Comparison of ENCODE assay signal across 1 cellular context in the genomic region with DNA sequence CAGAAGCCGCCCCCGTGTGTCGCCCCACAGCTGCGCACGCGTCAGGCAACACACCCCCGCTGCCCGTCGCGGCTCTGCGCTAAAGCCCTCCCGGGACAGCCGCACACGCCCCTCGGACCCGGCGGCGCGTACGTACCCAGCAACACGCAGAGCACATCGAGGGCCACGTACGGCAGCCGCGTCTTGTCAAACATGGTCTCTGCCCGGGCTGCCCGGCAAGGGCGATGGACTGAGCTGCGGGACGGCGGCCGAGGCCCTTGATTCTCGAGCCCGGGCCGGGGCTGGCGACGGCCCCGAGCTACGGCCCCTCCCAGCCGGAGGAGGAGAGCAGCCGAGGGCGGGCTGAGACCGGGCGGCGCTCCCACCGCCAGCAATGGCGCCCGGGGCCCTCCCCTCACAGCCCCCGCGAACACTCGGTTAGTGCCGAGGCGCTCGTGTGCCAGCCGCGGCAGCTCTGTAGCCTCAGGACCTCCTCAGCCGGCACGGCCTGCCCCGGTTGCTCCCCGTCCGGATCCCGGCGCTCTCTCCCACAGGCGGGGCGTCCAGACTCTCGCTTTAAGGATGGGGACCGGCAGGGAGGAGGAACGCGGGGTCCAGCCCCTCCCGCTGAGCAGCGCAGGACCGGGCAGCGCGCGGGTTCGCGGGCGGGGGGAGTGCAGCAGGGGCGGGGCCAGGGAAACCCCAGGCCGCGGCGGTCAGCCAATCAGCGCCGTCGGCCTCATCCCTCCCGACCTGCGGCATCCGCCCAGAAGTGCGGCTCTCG.
TF ChIP-seq lines count a peak whose summit lies in the region.

A gene (minus strand): TSS at position 529 of the 763 bp plus-strand sequence. CDS start 335 bp downstream, at position 194.

TF ChIP-seq in HepG2, 621 proteins besides CTCF, POLR2A, EP300 and RAD21 (continued from another document and continues in another):
- TF ChIP-seq HOXD1 (CRISPR knock-in tag; IDR thresholded peaks at IDR 0.05) (0 out of 2 replicates have a peak, but pooled peaks have one; percentile 64), ARID2 (CRISPR knock-in tag; IDR thresholded peaks at IDR 0.05; ENCODE audit: borderline replicate concordance) (peak; percentile 81; the same call in 1 of the 2 replicates), CAMTA2 (CRISPR knock-in tag; IDR thresholded peaks at IDR 0.05; ENCODE audit: borderline replicate concordance) (peak; percentile 53; the same call in 1 of the 2 replicates), MEIS2 (CRISPR knock-in tag; IDR thresholded peaks at IDR 0.05) (peak; percentile 56), NFYC (CRISPR knock-in tag; IDR thresholded peaks at IDR 0.05) (peak; percentile 78), ZNF335 (CRISPR knock-in tag; IDR thresholded peaks at IDR 0.05) (no peak; the same call in 1 of the 2 replicates), ZNF724P (CRISPR knock-in tag; IDR thresholded peaks at IDR 0.05; ENCODE audit: borderline replicate concordance) (0 out of 2 replicates have a peak, but pooled peaks have one; percentile 11), RXRB (CRISPR knock-in tag; IDR thresholded peaks at IDR 0.05; ENCODE audit: borderline replicate concordance) (0 out of 2 replicates have a peak, but pooled peaks have one; percentile 47), MEF2D (CRISPR knock-in tag; IDR thresholded peaks at IDR 0.05) (no peak), TMF1 (CRISPR knock-in tag; IDR thresholded peaks at IDR 0.05; ENCODE audit: low read depth) (peak; percentile 63; the same call in 1 of the 2 replicates), LCORL (IDR thresholded peaks at IDR 0.05) (no peak), LCORL (CRISPR knock-in tag; IDR thresholded peaks at IDR 0.05) (peak; percentile 16; the same call in 1 of the 2 replicates), ZNF678 (CRISPR knock-in tag; IDR thresholded peaks at IDR 0.05) (no peak), ZNF775 (CRISPR knock-in tag; IDR thresholded peaks at IDR 0.05; ENCODE audit: borderline replicate concordance) (no peak; the same call in 1 of the 2 replicates), TAF15 (IDR thresholded peaks at IDR 0.05; ENCODE audit: low read depth, low read length, poor library complexity, severe bottlenecking) (no peak), ZNF776 (CRISPR knock-in tag; IDR thresholded peaks at IDR 0.05) (peak; percentile 81; the same call in 1 of the 2 replicates), DNMT1 (CRISPR knock-in tag; IDR thresholded peaks at IDR 0.05) (peak; percentile 82; the same call in 1 of the 2 replicates), CBX1 (IDR thresholded peaks at IDR 0.05; ENCODE audit: low read depth) (peak; percentile 79), MXI1 (IDR thresholded peaks at IDR 0.05; ENCODE audit: borderline replicate concordance, low read depth, low read length) (peak; percentile 31; the same call in 1 of the 3 replicates), ZNF24 (IDR thresholded peaks at IDR 0.05) (no peak), GFI1 (CRISPR knock-in tag; IDR thresholded peaks at IDR 0.05; ENCODE audit: borderline replicate concordance) (no peak; the same call in 1 of the 2 replicates), EED (CRISPR knock-in tag; IDR thresholded peaks at IDR 0.05) (peak; percentile 89; the same call in 1 of the 2 replicates), ARNT2 (CRISPR knock-in tag; IDR thresholded peaks at IDR 0.05; ENCODE audit: low read depth) (peak; percentile 76), POGZ (CRISPR knock-in tag; IDR thresholded peaks at IDR 0.05) (peak; percentile 45; the same call in 1 of the 2 replicates), KLF6 (CRISPR knock-in tag; IDR thresholded peaks at IDR 0.05) (peak; percentile 15; the same call in 1 of the 2 replicates), ZNF484 (CRISPR knock-in tag; IDR thresholded peaks at IDR 0.05; ENCODE audit: borderline replicate concordance, low read depth) (peak; percentile 64; the same call in 1 of the 2 replicates), HNF4G (IDR thresholded peaks at IDR 0.05; ENCODE audit: borderline replicate concordance, low read depth, low read length) (no peak), HNF4G (CRISPR knock-in tag; IDR thresholded peaks at IDR 0.05; ENCODE audit: borderline replicate concordance, low read depth) (no peak), ZNF430 (CRISPR knock-in tag; IDR thresholded peaks at IDR 0.05) (peak; percentile 75), MXD4 (CRISPR knock-in tag; IDR thresholded peaks at IDR 0.05) (peak; percentile 15; the same call in 1 of the 2 replicates), HOXA5 (CRISPR knock-in tag; IDR thresholded peaks at IDR 0.05) (0 out of 2 replicates have a peak, but pooled peaks have one; percentile 52), HHEX (CRISPR knock-in tag; IDR thresholded peaks at IDR 0.05) (no peak), NFYB (CRISPR knock-in tag; IDR thresholded peaks at IDR 0.05) (peak; percentile 86), MZF1 (CRISPR knock-in tag; IDR thresholded peaks at IDR 0.05; ENCODE audit: borderline replicate concordance) (0 out of 2 replicates have a peak, but pooled peaks have one; percentile 51), NFKB2 (CRISPR knock-in tag; IDR thresholded peaks at IDR 0.05; ENCODE audit: borderline replicate concordance) (peak; percentile 30; the same call in 1 of the 2 replicates), CHD2 (IDR thresholded peaks at IDR 0.05; ENCODE audit: low read depth, low read length) (no peak), NFIB (CRISPR knock-in tag; IDR thresholded peaks at IDR 0.05; ENCODE audit: borderline replicate concordance) (no peak), ZNF780A (CRISPR knock-in tag; IDR thresholded peaks at IDR 0.05) (no peak), NR2C2 (CRISPR knock-in tag; IDR thresholded peaks at IDR 0.05; ENCODE audit: borderline replicate concordance) (peak; percentile 40), MED1 (CRISPR knock-in tag; IDR thresholded peaks at IDR 0.05) (peak; percentile 38; the same call in 1 of the 2 replicates), MAFG (CRISPR knock-in tag; IDR thresholded peaks at IDR 0.05) (no peak), ZNF589 (CRISPR knock-in tag; conservative IDR thresholded peaks at IDR 0.05) (peak; percentile 70; the same call in 1 of the 2 replicates), RCOR2 (CRISPR knock-in tag; IDR thresholded peaks at IDR 0.05) (no peak), SRF (IDR thresholded peaks at IDR 0.05; ENCODE audit: low read depth, low read length) (no peak), ETV6 (CRISPR knock-in tag; conservative IDR thresholded peaks at IDR 0.05) (peak; percentile 48; the same call in 1 of the 2 replicates), HNRNPLL (IDR thresholded peaks at IDR 0.05; ENCODE audit: low read depth, low read length, poor library complexity, severe bottlenecking) (peak; percentile 94), MYC (CRISPR knock-in tag; IDR thresholded peaks at IDR 0.05; ENCODE audit: borderline replicate concordance) (peak; percentile 61; the same call in 1 of the 2 replicates), KDM5B (CRISPR knock-in tag; IDR thresholded peaks at IDR 0.05; ENCODE audit: borderline replicate concordance) (peak; percentile 86), ZBTB7A (CRISPR knock-in tag; IDR thresholded peaks at IDR 0.05) (peak; percentile 60), HES4 (CRISPR knock-in tag; IDR thresholded peaks at IDR 0.05; ENCODE audit: borderline replicate concordance) (peak; percentile 96)
- TF ChIP-seq, protein P1, sequence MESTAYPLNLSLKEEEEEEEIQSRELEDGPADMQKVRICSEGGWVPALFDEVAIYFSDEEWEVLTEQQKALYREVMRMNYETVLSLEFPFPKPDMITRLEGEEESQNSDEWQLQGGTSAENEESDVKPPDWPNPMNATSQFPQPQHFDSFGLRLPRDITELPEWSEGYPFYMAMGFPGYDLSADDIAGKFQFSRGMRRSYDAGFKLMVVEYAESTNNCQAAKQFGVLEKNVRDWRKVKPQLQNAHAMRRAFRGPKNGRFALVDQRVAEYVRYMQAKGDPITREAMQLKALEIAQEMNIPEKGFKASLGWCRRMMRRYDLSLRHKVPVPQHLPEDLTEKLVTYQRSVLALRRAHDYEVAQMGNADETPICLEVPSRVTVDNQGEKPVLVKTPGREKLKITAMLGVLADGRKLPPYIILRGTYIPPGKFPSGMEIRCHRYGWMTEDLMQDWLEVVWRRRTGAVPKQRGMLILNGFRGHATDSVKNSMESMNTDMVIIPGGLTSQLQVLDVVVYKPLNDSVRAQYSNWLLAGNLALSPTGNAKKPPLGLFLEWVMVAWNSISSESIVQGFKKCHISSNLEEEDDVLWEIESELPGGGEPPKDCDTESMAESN (CRISPR knock-in tag; conservative IDR thresholded peaks at IDR 0.05), result peak; percentile 89
- TF ChIP-seq, protein P2, sequence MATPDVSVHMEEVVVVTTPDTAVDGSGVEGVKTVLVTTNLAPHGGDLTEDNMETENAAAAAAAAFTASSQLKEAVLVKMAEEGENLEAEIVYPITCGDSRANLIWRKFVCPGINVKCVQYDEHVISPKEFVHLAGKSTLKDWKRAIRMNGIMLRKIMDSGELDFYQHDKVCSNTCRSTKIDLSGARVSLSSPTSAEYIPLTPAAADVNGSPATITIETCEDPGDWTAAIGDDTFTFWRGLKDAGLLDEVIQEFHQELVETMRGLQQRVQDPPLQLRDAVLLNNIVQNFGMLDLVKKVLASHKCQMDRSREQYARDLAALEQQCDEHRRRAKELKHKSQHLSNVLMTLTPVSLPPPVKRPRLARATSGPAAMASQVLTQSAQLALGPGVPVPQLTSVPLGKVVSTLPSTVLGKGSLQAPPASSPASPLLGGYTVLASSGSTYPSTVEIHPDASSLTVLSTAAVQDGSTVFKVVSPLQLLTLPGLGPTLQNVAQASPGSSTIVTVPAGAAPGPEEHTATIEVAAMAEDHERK (CRISPR knock-in tag; IDR thresholded peaks at IDR 0.05; ENCODE audit: low read depth), result peak; percentile 58; the same call in 1 of the 2 replicates
- TF ChIP-seq, protein P3, sequence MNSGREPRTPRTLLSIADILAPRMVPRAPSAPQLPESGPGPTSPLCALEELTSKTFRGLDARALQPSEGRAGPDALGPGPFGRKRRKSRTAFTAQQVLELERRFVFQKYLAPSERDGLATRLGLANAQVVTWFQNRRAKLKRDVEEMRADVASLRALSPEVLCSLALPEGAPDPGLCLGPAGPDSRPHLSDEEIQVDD (CRISPR knock-in tag; IDR thresholded peaks at IDR 0.05; ENCODE audit: borderline replicate concordance), result peak; percentile 78; the same call in 1 of the 2 replicates
- TF ChIP-seq, protein P4, sequence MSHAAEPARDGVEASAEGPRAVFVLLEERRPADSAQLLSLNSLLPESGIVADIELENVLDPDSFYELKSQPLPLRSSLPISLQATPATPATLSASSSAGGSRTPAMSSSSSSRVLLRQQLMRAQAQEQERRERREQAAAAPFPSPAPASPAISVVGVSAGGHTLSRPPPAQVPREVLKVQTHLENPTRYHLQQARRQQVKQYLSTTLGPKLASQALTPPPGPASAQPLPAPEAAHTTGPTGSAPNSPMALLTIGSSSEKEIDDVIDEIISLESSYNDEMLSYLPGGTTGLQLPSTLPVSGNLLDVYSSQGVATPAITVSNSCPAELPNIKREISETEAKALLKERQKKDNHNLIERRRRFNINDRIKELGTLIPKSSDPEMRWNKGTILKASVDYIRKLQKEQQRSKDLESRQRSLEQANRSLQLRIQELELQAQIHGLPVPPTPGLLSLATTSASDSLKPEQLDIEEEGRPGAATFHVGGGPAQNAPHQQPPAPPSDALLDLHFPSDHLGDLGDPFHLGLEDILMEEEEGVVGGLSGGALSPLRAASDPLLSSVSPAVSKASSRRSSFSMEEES (CRISPR knock-in tag; IDR thresholded peaks at IDR 0.05), result no peak
- TF ChIP-seq, protein P5, sequence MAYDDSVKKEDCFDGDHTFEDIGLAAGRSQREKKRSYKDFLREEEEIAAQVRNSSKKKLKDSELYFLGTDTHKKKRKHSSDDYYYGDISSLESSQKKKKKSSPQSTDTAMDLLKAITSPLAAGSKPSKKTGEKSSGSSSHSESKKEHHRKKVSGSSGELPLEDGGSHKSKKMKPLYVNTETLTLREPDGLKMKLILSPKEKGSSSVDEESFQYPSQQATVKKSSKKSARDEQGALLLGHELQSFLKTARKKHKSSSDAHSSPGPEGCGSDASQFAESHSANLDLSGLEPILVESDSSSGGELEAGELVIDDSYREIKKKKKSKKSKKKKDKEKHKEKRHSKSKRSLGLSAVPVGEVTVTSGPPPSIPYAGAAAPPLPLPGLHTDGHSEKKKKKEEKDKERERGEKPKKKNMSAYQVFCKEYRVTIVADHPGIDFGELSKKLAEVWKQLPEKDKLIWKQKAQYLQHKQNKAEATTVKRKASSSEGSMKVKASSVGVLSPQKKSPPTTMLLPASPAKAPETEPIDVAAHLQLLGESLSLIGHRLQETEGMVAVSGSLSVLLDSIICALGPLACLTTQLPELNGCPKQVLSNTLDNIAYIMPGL (CRISPR knock-in tag; IDR thresholded peaks at IDR 0.05; ENCODE audit: borderline replicate concordance in 1 of 2, low read depth in 1 of 2), result peak; percentile 65 to 78; a peak in 3 of 4 replicates
- TF ChIP-seq, protein P6, sequence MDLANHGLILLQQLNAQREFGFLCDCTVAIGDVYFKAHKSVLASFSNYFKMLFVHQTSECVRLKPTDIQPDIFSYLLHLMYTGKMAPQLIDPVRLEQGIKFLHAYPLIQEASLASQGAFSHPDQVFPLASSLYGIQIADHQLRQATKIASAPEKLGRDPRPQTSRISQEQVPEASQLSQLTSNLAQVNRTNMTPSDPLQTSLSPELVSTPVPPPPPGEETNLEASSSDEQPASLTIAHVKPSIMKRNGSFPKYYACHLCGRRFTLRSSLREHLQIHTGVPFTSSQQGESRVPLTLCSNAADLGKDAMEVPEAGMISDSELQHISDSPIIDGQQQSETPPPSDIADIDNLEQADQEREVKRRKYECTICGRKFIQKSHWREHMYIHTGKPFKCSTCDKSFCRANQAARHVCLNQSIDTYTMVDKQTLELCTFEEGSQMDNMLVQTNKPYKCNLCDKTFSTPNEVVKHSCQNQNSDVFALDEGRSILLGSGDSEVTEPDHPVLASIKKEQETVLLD (CRISPR knock-in tag; IDR thresholded peaks at IDR 0.05; ENCODE audit: low read depth), result peak; percentile 53; the same call in 1 of the 2 replicates
- TF ChIP-seq, protein P7, sequence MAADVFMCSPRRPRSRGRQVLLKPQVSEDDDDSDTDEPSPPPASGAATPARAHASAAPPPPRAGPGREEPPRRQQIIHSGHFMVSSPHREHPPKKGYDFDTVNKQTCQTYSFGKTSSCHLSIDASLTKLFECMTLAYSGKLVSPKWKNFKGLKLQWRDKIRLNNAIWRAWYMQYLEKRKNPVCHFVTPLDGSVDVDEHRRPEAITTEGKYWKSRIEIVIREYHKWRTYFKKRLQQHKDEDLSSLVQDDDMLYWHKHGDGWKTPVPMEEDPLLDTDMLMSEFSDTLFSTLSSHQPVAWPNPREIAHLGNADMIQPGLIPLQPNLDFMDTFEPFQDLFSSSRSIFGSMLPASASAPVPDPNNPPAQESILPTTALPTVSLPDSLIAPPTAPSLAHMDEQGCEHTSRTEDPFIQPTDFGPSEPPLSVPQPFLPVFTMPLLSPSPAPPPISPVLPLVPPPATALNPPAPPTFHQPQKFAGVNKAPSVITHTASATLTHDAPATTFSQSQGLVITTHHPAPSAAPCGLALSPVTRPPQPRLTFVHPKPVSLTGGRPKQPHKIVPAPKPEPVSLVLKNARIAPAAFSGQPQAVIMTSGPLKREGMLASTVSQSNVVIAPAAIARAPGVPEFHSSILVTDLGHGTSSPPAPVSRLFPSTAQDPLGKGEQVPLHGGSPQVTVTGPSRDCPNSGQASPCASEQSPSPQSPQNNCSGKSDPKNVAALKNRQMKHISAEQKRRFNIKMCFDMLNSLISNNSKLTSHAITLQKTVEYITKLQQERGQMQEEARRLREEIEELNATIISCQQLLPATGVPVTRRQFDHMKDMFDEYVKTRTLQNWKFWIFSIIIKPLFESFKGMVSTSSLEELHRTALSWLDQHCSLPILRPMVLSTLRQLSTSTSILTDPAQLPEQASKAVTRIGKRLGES (CRISPR knock-in tag; IDR thresholded peaks at IDR 0.05; ENCODE audit: borderline replicate concordance), result no peak
